Comparison of ENCODE assay signal across 1 cellular context in the genomic region with DNA sequence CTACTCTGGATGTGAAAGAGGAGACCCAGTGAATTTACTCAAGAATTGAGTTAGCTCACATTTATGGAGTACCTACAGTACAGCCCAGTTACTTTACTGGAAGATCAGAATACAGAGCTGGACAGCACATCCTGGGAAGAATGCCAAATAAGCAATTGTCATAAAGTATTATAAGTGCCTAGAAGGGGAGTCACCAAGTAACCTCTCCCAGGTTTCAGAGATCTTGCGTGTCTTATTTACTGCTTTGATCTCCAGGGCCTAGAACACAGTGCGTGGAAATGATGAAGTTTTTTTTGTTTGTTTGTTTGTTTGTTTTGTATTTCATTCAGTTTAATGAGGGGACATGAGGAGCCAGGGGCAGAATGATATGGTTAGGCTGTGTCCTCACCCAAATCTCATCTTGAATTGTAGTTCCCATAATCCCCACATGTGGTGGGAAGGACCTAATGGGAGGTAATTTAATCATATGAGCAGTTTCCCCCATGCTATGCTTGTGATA.
TF ChIP-seq lines count a peak whose summit lies in the region.

No MANE protein-coding gene starts in this region.

TF ChIP-seq in HEK293, 187 proteins besides CTCF, POLR2A, EP300 and RAD21 (continued from another document and continues in another):
- TF ChIP-seq, protein P1, sequence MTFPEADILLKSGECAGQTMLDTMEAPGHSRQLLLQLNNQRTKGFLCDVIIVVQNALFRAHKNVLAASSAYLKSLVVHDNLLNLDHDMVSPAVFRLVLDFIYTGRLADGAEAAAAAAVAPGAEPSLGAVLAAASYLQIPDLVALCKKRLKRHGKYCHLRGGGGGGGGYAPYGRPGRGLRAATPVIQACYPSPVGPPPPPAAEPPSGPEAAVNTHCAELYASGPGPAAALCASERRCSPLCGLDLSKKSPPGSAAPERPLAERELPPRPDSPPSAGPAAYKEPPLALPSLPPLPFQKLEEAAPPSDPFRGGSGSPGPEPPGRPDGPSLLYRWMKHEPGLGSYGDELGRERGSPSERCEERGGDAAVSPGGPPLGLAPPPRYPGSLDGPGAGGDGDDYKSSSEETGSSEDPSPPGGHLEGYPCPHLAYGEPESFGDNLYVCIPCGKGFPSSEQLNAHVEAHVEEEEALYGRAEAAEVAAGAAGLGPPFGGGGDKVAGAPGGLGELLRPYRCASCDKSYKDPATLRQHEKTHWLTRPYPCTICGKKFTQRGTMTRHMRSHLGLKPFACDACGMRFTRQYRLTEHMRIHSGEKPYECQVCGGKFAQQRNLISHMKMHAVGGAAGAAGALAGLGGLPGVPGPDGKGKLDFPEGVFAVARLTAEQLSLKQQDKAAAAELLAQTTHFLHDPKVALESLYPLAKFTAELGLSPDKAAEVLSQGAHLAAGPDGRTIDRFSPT (tag by site-specific recombination; IDR thresholded peaks at IDR 0.05): peak; percentile 53; the same call in 1 of the 2 replicates
- TF ChIP-seq KLF7 (tag by site-specific recombination; IDR thresholded peaks at IDR 0.05; ENCODE audit: borderline replicate concordance) (no peak), ZNF23 (tag by site-specific recombination; IDR thresholded peaks at IDR 0.05; ENCODE audit: borderline replicate concordance) (no peak), ZSCAN23 (tag by site-specific recombination; IDR thresholded peaks at IDR 0.05) (no peak), ZNF426 (tag by site-specific recombination; IDR thresholded peaks at IDR 0.05) (no peak), ZNF302 (tag by site-specific recombination; IDR thresholded peaks at IDR 0.05; ENCODE audit: low read depth) (no peak), OSR2 (tag by site-specific recombination; IDR thresholded peaks at IDR 0.05) (peak; percentile 37; the same call in 1 of the 2 replicates), ZNF654 (tag by site-specific recombination; IDR thresholded peaks at IDR 0.05; ENCODE audit: low read depth) (no peak), ZEB2 (tag by site-specific recombination; IDR thresholded peaks at IDR 0.05) (peak; percentile 75; the same call in 1 of the 2 replicates), ZNF777 (tag by site-specific recombination; IDR thresholded peaks at IDR 0.05; ENCODE audit: borderline replicate concordance) (no peak), ZNF626 (tag by site-specific recombination; IDR thresholded peaks at IDR 0.05) (no peak), WT1 (tag by site-specific recombination; IDR thresholded peaks at IDR 0.05) (peak; percentile 99), FEZF1 (tag by site-specific recombination; IDR thresholded peaks at IDR 0.05) (peak; percentile 90), ZNF266 (tag by site-specific recombination; IDR thresholded peaks at IDR 0.05; ENCODE audit: low read depth) (no peak), ZNF529 (tag by site-specific recombination; IDR thresholded peaks at IDR 0.05; ENCODE audit: insufficient replicate concordance) (no peak), ZNF169 (tag by site-specific recombination; IDR thresholded peaks at IDR 0.05) (no peak), ZNF10 (tag by site-specific recombination; IDR thresholded peaks at IDR 0.05) (no peak), ZNF501 (tag by site-specific recombination; IDR thresholded peaks at IDR 0.05) (0 out of 2 replicates have a peak, but pooled peaks have one; percentile 68), ZNF664 (tag by site-specific recombination; IDR thresholded peaks at IDR 0.05) (no peak), ZNF335 (tag by site-specific recombination; conservative IDR thresholded peaks at IDR 0.05) (peak; percentile 42), BCL11B (tag by site-specific recombination; IDR thresholded peaks at IDR 0.05; ENCODE audit: low read depth) (no peak), ZNF629 (tag by site-specific recombination; IDR thresholded peaks at IDR 0.05) (no peak; the same call in 1 of the 2 replicates), ZNF211 (tag by site-specific recombination; IDR thresholded peaks at IDR 0.05; ENCODE audit: low read depth) (no peak), ZNF571 (tag by site-specific recombination; IDR thresholded peaks at IDR 0.05) (no peak), ZNF624 (tag by site-specific recombination; IDR thresholded peaks at IDR 0.05) (no peak), ZXDB (tag by site-specific recombination; IDR thresholded peaks at IDR 0.05) (peak; percentile 31; the same call in 1 of the 2 replicates), SETDB1 (IDR thresholded peaks at IDR 0.05; ENCODE audit: insufficient read length, low read length) (no peak), ZNF175 (tag by site-specific recombination; IDR thresholded peaks at IDR 0.05) (no peak), SCRT2 (tag by site-specific recombination; IDR thresholded peaks at IDR 0.05) (no peak), ZNF560 (tag by site-specific recombination; IDR thresholded peaks at IDR 0.05; ENCODE audit: borderline replicate concordance) (no peak), ZNF138 (tag by site-specific recombination; IDR thresholded peaks at IDR 0.05; ENCODE audit: borderline replicate concordance) (no peak), ZBTB8A (tag by site-specific recombination; IDR thresholded peaks at IDR 0.05) (0 out of 2 replicates have a peak, but pooled peaks have one; percentile 22), ZNF785 (tag by site-specific recombination; IDR thresholded peaks at IDR 0.05) (no peak), ZNF548 (tag by site-specific recombination; IDR thresholded peaks at IDR 0.05) (no peak), ZNF292 (tag by site-specific recombination; IDR thresholded peaks at IDR 0.05; ENCODE audit: borderline replicate concordance, low read depth) (no peak), ZBTB7A (tag by site-specific recombination; IDR thresholded peaks at IDR 0.05; ENCODE audit: low read depth) (no peak), IKZF3 (tag by site-specific recombination; IDR thresholded peaks at IDR 0.05) (peak; percentile 32), ZNF510 (tag by site-specific recombination; IDR thresholded peaks at IDR 0.05; ENCODE audit: insufficient replicate concordance) (no peak), ZNF549 (tag by site-specific recombination; IDR thresholded peaks at IDR 0.05) (no peak), GLI2 (tag by site-specific recombination; IDR thresholded peaks at IDR 0.05; ENCODE audit: borderline replicate concordance, low read depth) (no peak), EGR2 (tag by site-specific recombination; IDR thresholded peaks at IDR 0.05; ENCODE audit: low read depth) (no peak), ZFP41 (tag by site-specific recombination; IDR thresholded peaks at IDR 0.05; ENCODE audit: borderline replicate concordance) (no peak), ZNF112 (tag by site-specific recombination; IDR thresholded peaks at IDR 0.05) (no peak), ZNF394 (tag by site-specific recombination; IDR thresholded peaks at IDR 0.05; ENCODE audit: borderline replicate concordance) (peak; percentile 81; the same call in 1 of the 2 replicates), ZNF530 (tag by site-specific recombination; IDR thresholded peaks at IDR 0.05; ENCODE audit: low read depth) (no peak), ZNF600 (tag by site-specific recombination; IDR thresholded peaks at IDR 0.05) (peak; percentile 96), ZNF623 (tag by site-specific recombination; IDR thresholded peaks at IDR 0.05) (no peak), GLIS2 (tag by site-specific recombination; IDR thresholded peaks at IDR 0.05) (no peak)
- TF ChIP-seq, protein P2, sequence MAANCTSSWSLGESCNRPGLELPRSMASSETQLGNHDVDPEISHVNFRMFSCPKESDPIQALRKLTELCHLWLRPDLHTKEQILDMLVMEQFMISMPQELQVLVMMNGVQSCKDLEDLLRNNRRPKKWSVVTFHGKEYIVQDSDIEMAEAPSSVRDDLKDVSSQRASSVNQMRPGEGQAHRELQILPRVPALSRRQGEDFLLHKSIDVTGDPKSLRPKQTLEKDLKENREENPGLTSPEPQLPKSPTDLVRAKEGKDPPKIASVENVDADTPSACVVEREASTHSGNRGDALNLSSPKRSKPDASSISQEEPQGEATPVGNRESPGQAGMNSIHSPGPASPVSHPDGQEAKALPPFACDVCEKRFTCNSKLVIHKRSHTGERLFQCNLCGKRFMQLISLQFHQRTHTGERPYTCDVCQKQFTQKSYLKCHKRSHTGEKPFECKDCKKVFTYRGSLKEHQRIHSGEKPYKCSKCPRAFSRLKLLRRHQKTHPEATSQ (tag by site-specific recombination; IDR thresholded peaks at IDR 0.05): peak; percentile 92; the same call in 1 of the 2 replicates
- TF ChIP-seq, protein P3, sequence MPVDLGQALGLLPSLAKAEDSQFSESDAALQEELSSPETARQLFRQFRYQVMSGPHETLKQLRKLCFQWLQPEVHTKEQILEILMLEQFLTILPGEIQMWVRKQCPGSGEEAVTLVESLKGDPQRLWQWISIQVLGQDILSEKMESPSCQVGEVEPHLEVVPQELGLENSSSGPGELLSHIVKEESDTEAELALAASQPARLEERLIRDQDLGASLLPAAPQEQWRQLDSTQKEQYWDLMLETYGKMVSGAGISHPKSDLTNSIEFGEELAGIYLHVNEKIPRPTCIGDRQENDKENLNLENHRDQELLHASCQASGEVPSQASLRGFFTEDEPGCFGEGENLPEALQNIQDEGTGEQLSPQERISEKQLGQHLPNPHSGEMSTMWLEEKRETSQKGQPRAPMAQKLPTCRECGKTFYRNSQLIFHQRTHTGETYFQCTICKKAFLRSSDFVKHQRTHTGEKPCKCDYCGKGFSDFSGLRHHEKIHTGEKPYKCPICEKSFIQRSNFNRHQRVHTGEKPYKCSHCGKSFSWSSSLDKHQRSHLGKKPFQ (tag by site-specific recombination; IDR thresholded peaks at IDR 0.05): 0 out of 2 replicates have a peak, but pooled peaks have one; percentile 48
- TF ChIP-seq, protein P4, sequence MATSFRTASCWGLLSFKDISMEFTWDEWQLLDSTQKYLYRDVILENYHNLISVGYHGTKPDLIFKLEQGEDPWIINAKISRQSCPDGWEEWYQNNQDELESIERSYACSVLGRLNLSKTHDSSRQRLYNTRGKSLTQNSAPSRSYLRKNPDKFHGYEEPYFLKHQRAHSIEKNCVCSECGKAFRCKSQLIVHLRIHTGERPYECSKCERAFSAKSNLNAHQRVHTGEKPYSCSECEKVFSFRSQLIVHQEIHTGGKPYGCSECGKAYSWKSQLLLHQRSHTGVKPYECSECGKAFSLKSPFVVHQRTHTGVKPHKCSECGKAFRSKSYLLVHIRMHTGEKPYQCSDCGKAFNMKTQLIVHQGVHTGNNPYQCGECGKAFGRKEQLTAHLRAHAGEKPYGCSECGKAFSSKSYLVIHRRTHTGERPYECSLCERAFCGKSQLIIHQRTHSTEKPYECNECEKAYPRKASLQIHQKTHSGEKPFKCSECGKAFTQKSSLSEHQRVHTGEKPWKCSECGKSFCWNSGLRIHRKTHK (tag by site-specific recombination; IDR thresholded peaks at IDR 0.05): no peak
- TF ChIP-seq, protein P5, sequence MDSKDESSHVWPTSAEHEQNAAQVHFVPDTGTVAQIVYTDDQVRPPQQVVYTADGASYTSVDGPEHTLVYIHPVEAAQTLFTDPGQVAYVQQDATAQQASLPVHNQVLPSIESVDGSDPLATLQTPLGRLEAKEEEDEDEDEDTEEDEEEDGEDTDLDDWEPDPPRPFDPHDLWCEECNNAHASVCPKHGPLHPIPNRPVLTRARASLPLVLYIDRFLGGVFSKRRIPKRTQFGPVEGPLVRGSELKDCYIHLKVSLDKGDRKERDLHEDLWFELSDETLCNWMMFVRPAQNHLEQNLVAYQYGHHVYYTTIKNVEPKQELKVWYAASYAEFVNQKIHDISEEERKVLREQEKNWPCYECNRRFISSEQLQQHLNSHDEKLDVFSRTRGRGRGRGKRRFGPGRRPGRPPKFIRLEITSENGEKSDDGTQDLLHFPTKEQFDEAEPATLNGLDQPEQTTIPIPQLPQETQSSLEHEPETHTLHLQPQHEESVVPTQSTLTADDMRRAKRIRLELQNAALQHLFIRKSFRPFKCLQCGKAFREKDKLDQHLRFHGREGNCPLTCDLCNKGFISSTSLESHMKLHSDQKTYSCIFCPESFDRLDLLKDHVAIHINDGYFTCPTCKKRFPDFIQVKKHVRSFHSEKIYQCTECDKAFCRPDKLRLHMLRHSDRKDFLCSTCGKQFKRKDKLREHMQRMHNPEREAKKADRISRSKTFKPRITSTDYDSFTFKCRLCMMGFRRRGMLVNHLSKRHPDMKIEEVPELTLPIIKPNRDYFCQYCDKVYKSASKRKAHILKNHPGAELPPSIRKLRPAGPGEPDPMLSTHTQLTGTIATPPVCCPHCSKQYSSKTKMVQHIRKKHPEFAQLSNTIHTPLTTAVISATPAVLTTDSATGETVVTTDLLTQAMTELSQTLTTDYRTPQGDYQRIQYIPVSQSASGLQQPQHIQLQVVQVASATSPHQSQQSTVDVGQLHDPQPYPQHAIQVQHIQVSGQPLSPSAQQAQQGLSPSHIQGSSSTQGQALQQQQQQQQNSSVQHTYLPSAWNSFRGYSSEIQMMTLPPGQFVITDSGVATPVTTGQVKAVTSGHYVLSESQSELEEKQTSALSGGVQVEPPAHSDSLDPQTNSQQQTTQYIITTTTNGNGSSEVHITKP (tag by site-specific recombination; IDR thresholded peaks at IDR 0.05): peak; percentile 99
- TF ChIP-seq, protein P6, sequence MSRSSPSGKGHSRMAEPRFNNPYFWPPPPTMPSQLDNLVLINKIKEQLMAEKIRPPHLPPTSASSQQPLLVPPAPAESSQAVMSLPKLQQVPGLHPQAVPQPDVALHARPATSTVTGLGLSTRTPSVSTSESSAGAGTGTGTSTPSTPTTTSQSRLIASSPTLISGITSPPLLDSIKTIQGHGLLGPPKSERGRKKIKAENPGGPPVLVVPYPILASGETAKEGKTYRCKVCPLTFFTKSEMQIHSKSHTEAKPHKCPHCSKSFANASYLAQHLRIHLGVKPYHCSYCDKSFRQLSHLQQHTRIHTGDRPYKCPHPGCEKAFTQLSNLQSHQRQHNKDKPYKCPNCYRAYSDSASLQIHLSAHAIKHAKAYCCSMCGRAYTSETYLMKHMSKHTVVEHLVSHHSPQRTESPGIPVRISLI (tag by site-specific recombination; IDR thresholded peaks at IDR 0.05): peak; percentile 76
- TF ChIP-seq, protein P7, sequence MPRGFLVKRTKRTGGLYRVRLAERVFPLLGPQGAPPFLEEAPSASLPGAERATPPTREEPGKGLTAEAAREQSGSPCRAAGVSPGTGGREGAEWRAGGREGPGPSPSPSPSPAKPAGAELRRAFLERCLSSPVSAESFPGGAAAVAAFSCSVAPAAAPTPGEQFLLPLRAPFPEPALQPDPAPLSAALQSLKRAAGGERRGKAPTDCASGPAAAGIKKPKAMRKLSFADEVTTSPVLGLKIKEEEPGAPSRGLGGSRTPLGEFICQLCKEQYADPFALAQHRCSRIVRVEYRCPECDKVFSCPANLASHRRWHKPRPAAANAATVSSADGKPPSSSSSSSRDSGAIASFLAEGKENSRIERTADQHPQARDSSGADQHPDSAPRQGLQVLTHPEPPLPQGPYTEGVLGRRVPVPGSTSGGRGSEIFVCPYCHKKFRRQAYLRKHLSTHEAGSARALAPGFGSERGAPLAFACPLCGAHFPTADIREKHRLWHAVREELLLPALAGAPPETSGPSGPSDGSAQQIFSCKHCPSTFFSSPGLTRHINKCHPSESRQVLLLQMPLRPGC (tag by site-specific recombination; IDR thresholded peaks at IDR 0.05): no peak
- TF ChIP-seq, protein P8, sequence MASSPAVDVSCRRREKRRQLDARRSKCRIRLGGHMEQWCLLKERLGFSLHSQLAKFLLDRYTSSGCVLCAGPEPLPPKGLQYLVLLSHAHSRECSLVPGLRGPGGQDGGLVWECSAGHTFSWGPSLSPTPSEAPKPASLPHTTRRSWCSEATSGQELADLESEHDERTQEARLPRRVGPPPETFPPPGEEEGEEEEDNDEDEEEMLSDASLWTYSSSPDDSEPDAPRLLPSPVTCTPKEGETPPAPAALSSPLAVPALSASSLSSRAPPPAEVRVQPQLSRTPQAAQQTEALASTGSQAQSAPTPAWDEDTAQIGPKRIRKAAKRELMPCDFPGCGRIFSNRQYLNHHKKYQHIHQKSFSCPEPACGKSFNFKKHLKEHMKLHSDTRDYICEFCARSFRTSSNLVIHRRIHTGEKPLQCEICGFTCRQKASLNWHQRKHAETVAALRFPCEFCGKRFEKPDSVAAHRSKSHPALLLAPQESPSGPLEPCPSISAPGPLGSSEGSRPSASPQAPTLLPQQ (tag by site-specific recombination; IDR thresholded peaks at IDR 0.05): no peak
